In genomic region chr9:5450360-5451051, GRCh38 we compare ENCODE assay signal across 8 cellular contexts.
DNase-seq lines count a peak whose midpoint lies in the region; ATAC-seq and TF ChIP-seq lines count a peak whose summit lies in the region.

Gene CD274 (plus strand): TSS chr9:5450542. CDS start chr9:5456114, 5,572 bp downstream.

- H3K36me3 ChIP-seq in neuron (ENCODE audit: insufficient read depth, low read length) = no peaks in the 10 kb centered on the region

- DNase-seq in DMS153 (lab: John Stamatoyannopoulos, UW) = peak; percentile 87
- DNase-seq in SHP77 (lab: John Stamatoyannopoulos, UW) = peak; percentile 53 to 77
- DNase-seq in activated gamma-delta T cell treated with Interleukin-2 at 50 U/mL for 16 hours = peak; percentile 70
- DNase-seq in foreskin melanocyte = peak; percentile 61
- peak; percentile 68 for DNase-seq in stromal cell of bone marrow (ENCODE audit: low read depth)

- H3K27me3 ChIP-seq in neuron (ENCODE audit: insufficient read depth, low read length) = no peaks in the 10 kb centered on the region

- peak within 1 kb of the TSS; percentile 43 for H2AFZ ChIP-seq in neuron (ENCODE audit: low read depth, low read length)

- no peaks in the 10 kb centered on the region for H3K4me1 ChIP-seq in neuron (ENCODE audit: insufficient read depth, low read length)

- ATAC-seq in GM21528 (IDR thresholded peaks at IDR 0.05; ENCODE audit: low FRiP score, unreplicated experiment) = peak; percentile 52

- H3K4me3 ChIP-seq in neuron (ENCODE audit: low read length) = peak within 1 kb of the TSS; percentile 42

- no peak for TF ChIP-seq EP300 in Ishikawa (IDR thresholded peaks at IDR 0.05; ENCODE audit: borderline replicate concordance)

- no peaks in the 10 kb centered on the region for H3K9me3 ChIP-seq in neuron (ENCODE audit: low read length)

- TF ChIP-seq RAD21 in Ishikawa (IDR thresholded peaks at IDR 0.05; ENCODE audit: low read depth) = peak; percentile 30; the same call in 1 of the 2 replicates

TF ChIP-seq in Ishikawa, 13 proteins besides CTCF, POLR2A, EP300 and RAD21:
- TF ChIP-seq CREB1 (IDR thresholded peaks at IDR 0.05; ENCODE audit: low read depth) (no peak), TCF12 (IDR thresholded peaks at IDR 0.05; ENCODE audit: low read depth) (no peak), FOXM1 (IDR thresholded peaks at IDR 0.05; ENCODE audit: borderline replicate concordance, low read depth) (no peak), EGR1 (IDR thresholded peaks at IDR 0.05) (no peak), ZBTB7A (IDR thresholded peaks at IDR 0.05; ENCODE audit: low read depth) (no peak), TEAD4 (IDR thresholded peaks at IDR 0.05) (no peak), TAF1 (IDR thresholded peaks at IDR 0.05; ENCODE audit: low read depth) (no peak), REST (IDR thresholded peaks at IDR 0.05; ENCODE audit: low read depth) (no peak), YY1 (IDR thresholded peaks at IDR 0.05; ENCODE audit: low read depth) (no peak), MAX (IDR thresholded peaks at IDR 0.05) (no peak), NFIC (IDR thresholded peaks at IDR 0.05) (no peak), CEBPB (IDR thresholded peaks at IDR 0.05) (no peak), USF1 (IDR thresholded peaks at IDR 0.05) (no peak)
TF ChIP-seq in Ishikawa: peak in this region for 0.

Comparison
In these comparisons a context has a peak if more than half of its experiments do, and no peak if none do; other contexts are left out.
1. Peak in every context shown above with its lines: DNase-seq, ATAC-seq and H3K4me3 ChIP-seq.